In genomic region chr7:6273917-6274630, GRCh38 we compare ENCODE assay signal across 21 cellular contexts. TPM values are rescaled to one million over a fixed set of nuclear protein-coding genes. Genes with fewer than 3 reads are reported as not detected.
DNase-seq lines count a peak whose midpoint lies in the region; ATAC-seq and TF ChIP-seq lines count a peak whose summit lies in the region.
"Had no signal": no experiment of that assay in that cellular context is flagged by ENCODE, and none has a peak within 500 bp of the region (broad histone marks: within the 10 kb centered on the region; RNA-seq: fewer than 3 reads in every experiment).

No MANE protein-coding gene starts in this region.

- H3K9me3 Mint-ChIP-seq in activated naive CD8-positive, alpha-beta T cell (ENCODE audit: low read depth), result no peaks in the 10 kb centered on the region
- no peaks in the 10 kb centered on the region for H3K9me3 Mint-ChIP-seq in activated naive CD8-positive, alpha-beta T cell treated with anti-CD3 and anti-CD28 coated beads for 36 hours

- no peaks in the 10 kb centered on the region for H3K9me3 ChIP-seq in osteoblast (ENCODE audit: low read depth, low read length)
- H3K9me3 ChIP-seq in testis, result no peaks in the 10 kb centered on the region
- H3K9me3 ChIP-seq: colonic mucosa, HAP-1, upper lobe of right lung had no signal

- peak overlapping the region; percentile 78 for H3K4me3 Mint-ChIP-seq in activated naive CD8-positive, alpha-beta T cell
- H3K4me3 Mint-ChIP-seq in activated naive CD8-positive, alpha-beta T cell treated with anti-CD3 and anti-CD28 coated beads for 36 hours, result no peak overlapping the region

- H2AFZ ChIP-seq in osteoblast (ENCODE audit: low read length), result no peak overlapping the region

- 87 to 90% methylated on average over 11 of the region's 11 CpGs for WGBS in testis, 2 donors

- H3K36me3 ChIP-seq in osteoblast (ENCODE audit: insufficient read depth, low read length) (no peaks in the 10 kb centered on the region), testis (ENCODE audit: low read depth, missing control alignments) (no peaks in the 10 kb centered on the region)
- H3K36me3 ChIP-seq: colonic mucosa, HAP-1, upper lobe of right lung had no signal

- H3K4me1 Mint-ChIP-seq in activated naive CD8-positive, alpha-beta T cell (ENCODE audit: low read depth), result peaks cover 19% of the 10 kb centered on the region
- H3K4me1 Mint-ChIP-seq in activated naive CD8-positive, alpha-beta T cell treated with anti-CD3 and anti-CD28 coated beads for 36 hours, result peaks cover 15% of the 10 kb centered on the region

- intact Hi-C loops in testis (cut with DNase I; ENCODE audit: low total_unique reads), result no loop called here

- H3K36me3 Mint-ChIP-seq in activated naive CD8-positive, alpha-beta T cell, result no peaks in the 10 kb centered on the region
- H3K36me3 Mint-ChIP-seq in activated naive CD8-positive, alpha-beta T cell treated with anti-CD3 and anti-CD28 coated beads for 36 hours, result no peaks in the 10 kb centered on the region

- H3K27me3 Mint-ChIP-seq in activated naive CD8-positive, alpha-beta T cell, result peaks cover 5% of the 10 kb centered on the region
- peaks cover 35% of the 10 kb centered on the region for H3K27me3 Mint-ChIP-seq in activated naive CD8-positive, alpha-beta T cell treated with anti-CD3 and anti-CD28 coated beads for 36 hours

- ATAC-seq in GM21526 (IDR thresholded peaks at IDR 0.05; ENCODE audit: low FRiP score, unreplicated experiment), result no peak
- ATAC-seq: activated CD4-positive, alpha-beta T cell treated with anti-CD3 and anti-CD28 coated beads for 36 hours; sciatic nerve; upper lobe of right lung had no signal

- H3K4me2 ChIP-seq in osteoblast (ENCODE audit: insufficient read depth, low read length), result no peak overlapping the region

- H3K4me1 ChIP-seq in osteoblast (ENCODE audit: insufficient read depth, low read length) (peaks cover 20% of the 10 kb centered on the region), testis (peaks cover 26% of the 10 kb centered on the region)

- H3K27ac ChIP-seq in VCaP (peak overlapping the region; percentile 98), osteoblast (ENCODE audit: low read depth, low read length) (no peak overlapping the region), testis (no peak overlapping the region)
- H3K27ac ChIP-seq: colonic mucosa, upper lobe of right lung had no signal

- no peak for TF ChIP-seq CTCF in VCaP (conservative IDR thresholded peaks at IDR 0.05)
- no peak for TF ChIP-seq CTCF in osteoblast (IDR thresholded peaks at IDR 0.05; ENCODE audit: extremely low read depth, low read depth, low read length)
- no peak for TF ChIP-seq CTCF in testis (IDR thresholded peaks at IDR 0.05)

- no peak for TF ChIP-seq POLR2A in testis (IDR thresholded peaks at IDR 0.05)

- no peak overlapping the region for H3K4me3 ChIP-seq in osteoblast (ENCODE audit: insufficient read depth, low read length)
- H3K4me3 ChIP-seq in testis, result no peak overlapping the region
- H3K4me3 ChIP-seq: HAP-1, lung, upper lobe of right lung had no signal

- H3K27me3 ChIP-seq in osteoblast (ENCODE audit: insufficient read depth, low read length) (no peaks in the 10 kb centered on the region), testis (no peaks in the 10 kb centered on the region)
- H3K27me3 ChIP-seq: colonic mucosa, upper lobe of right lung had no signal

- no peak for DNase-seq in activated naive CD8-positive, alpha-beta T cell treated with anti-CD3 and anti-CD28 coated beads for 36 hours
- DNase-seq in mesenteric fat pad (ENCODE audit: low spot score), result peak; percentile 78
- no peak for DNase-seq in osteoblast (ENCODE audit: insufficient read length, low spot score, missing footprints)
- no peak for DNase-seq in testis
- no peak for DNase-seq in AG08396 (ENCODE audit: low spot score)
- DNase-seq: ACHN; activated CD4-positive, alpha-beta T cell treated with anti-CD3 and anti-CD28 coated beads for 36 hours; GDM1; Kasumi-1; NCI-H1048; NCI-H1930; Right ventricle myocardium superior; stimulated activated CD8-positive, alpha-beta memory T cell treated with anti-CD3 and anti-CD28 coated beads, Interleukin-4, amount 100 ng/mL, for 48 hours; upper lobe of right lung had no signal

- peaks cover 16% of the 10 kb centered on the region for H4K20me1 ChIP-seq in osteoblast (ENCODE audit: insufficient read depth, low read length)

- H3K27ac Mint-ChIP-seq in activated naive CD8-positive, alpha-beta T cell, result no peak overlapping the region
- H3K27ac Mint-ChIP-seq in activated naive CD8-positive, alpha-beta T cell treated with anti-CD3 and anti-CD28 coated beads for 36 hours, result no peak overlapping the region
- H3K27ac Mint-ChIP-seq: activated CD4-positive, alpha-beta T cell treated with anti-CD3 and anti-CD28 coated beads for 36 hours had no signal

- H3K79me2 ChIP-seq in osteoblast (ENCODE audit: insufficient read depth, low read length), result peaks cover 36% of the 10 kb centered on the region

RNA-seq across cellular contexts. Expression of gene CYTH3, which starts 1.6 kb away (rescaled TPM):
- total RNA-seq in activated naive CD8-positive, alpha-beta T cell treated with anti-CD3 and anti-CD28 coated beads for 36 hours, result 1 to 10 TPM; 1.7 to 2.0 TPM
- total RNA-seq in mesenteric fat pad (36.1 TPM), osteoblast (89.4 and 94.3 TPM in 2 replicates), testis (10 to 100 TPM; 65.5 to 82.2 TPM)
- 49.3 TPM for polyA plus RNA-seq in testis (ENCODE audit: insufficient read depth, low read depth, low replicate concordance)

Comparison
In these comparisons a context has a peak if more than half of its experiments do, and no peak if none do; other contexts are left out.
1. RNA of gene CYTH3, which starts 1.6 kb away (total RNA-seq): 89.4 to 94.3 TPM in osteoblast, 65.5 to 82.2 TPM in testis and 36.1 TPM in mesenteric fat pad (single experiment); 1.7 to 2.0 TPM in activated naive CD8-positive, alpha-beta T cell treated with anti-CD3 and anti-CD28 coated beads for 36 hours; every median in the first group is over 10 times any median in the second.